20 cellular contexts compared by ENCODE assay signal in genomic region chr12:105569886-105570285, GRCh38.
"Had no signal": no experiment of that assay in that cellular context is flagged by ENCODE, and none has a peak within 500 bp of the region (broad histone marks: within the 10 kb centered on the region; RNA-seq: fewer than 3 reads in every experiment).

No MANE protein-coding gene starts in this region.

- H3K27ac ChIP-seq: colonic mucosa, dorsolateral prefrontal cortex, esophagus squamous epithelium, gastroesophageal sphincter, heart left ventricle, neutrophil, ovary, prostate gland, transverse colon, uterus had no signal

- H3K9me3 Mint-ChIP-seq: activated B cell treated with CpG ODN at 0.5 μM for 24 hours; activated naive CD4-positive, alpha-beta T cell treated with anti-CD3 and anti-CD28 coated beads for 36 hours; activated naive CD8-positive, alpha-beta T cell treated with anti-CD3 and anti-CD28 coated beads, Interleukin-2, amount 10 ng/mL, durations not matched to agents 7 days and 5 days; memory B cell had no signal

- H3K36me3 Mint-ChIP-seq: activated naive CD8-positive, alpha-beta T cell treated with anti-CD3 and anti-CD28 coated beads, Interleukin-2, amount 10 ng/mL, durations not matched to agents 7 days and 5 days; memory B cell had no signal

- ATAC-seq: activated CD4-positive, alpha-beta T cell treated with anti-CD3 and anti-CD28 coated beads for 36 hours; gastroesophageal sphincter had no signal

- H3K4me1 Mint-ChIP-seq: activated B cell treated with CpG ODN at 0.5 μM for 24 hours; activated CD4-positive, alpha-beta T cell treated with anti-CD3 and anti-CD28 coated beads for 36 hours; activated naive CD8-positive, alpha-beta T cell treated with anti-CD3 and anti-CD28 coated beads, Interleukin-2, amount 10 ng/mL, durations not matched to agents 7 days and 5 days; memory B cell had no signal

- H3K4me3 ChIP-seq: colonic mucosa, dorsolateral prefrontal cortex, esophagus squamous epithelium, gastroesophageal sphincter, heart left ventricle, ovary, prostate gland, transverse colon, uterus had no signal

- H3K4me1 ChIP-seq: colonic mucosa, esophagus squamous epithelium, gastroesophageal sphincter, prostate gland, transverse colon, uterus had no signal

- H3K4me3 Mint-ChIP-seq: activated B cell treated with CpG ODN at 0.5 μM for 24 hours; activated CD4-positive, alpha-beta T cell treated with anti-CD3 and anti-CD28 coated beads for 36 hours; activated naive CD4-positive, alpha-beta T cell treated with anti-CD3 and anti-CD28 coated beads for 36 hours; activated naive CD8-positive, alpha-beta T cell treated with anti-CD3 and anti-CD28 coated beads, Interleukin-2, amount 10 ng/mL, durations not matched to agents 7 days and 5 days; memory B cell; nephron had no signal

- H3K36me3 ChIP-seq: colonic mucosa, esophagus squamous epithelium, gastroesophageal sphincter, heart left ventricle, neutrophil, ovary, prostate gland, transverse colon, uterus had no signal

- H3K9me3 ChIP-seq: colonic mucosa, esophagus squamous epithelium, gastroesophageal sphincter, heart left ventricle, neutrophil, ovary, prostate gland, transverse colon, uterus had no signal

- H3K27ac Mint-ChIP-seq: activated B cell treated with CpG ODN at 0.5 μM for 24 hours; activated CD4-positive, alpha-beta T cell treated with anti-CD3 and anti-CD28 coated beads for 36 hours; activated naive CD4-positive, alpha-beta T cell treated with anti-CD3 and anti-CD28 coated beads for 36 hours; activated naive CD8-positive, alpha-beta T cell treated with anti-CD3 and anti-CD28 coated beads, Interleukin-2, amount 10 ng/mL, durations not matched to agents 7 days and 5 days; memory B cell; nephron had no signal

- DNase-seq: activated B cell treated with CpG ODN at 0.5 μM for 24 hours; activated CD4-positive, alpha-beta T cell treated with anti-CD3 and anti-CD28 coated beads for 36 hours; activated CD4-positive, alpha-beta T cell treated with anti-CD3 and anti-CD28 coated beads, Interleukin-2, amount 50 U/mL, for 4 hours; activated naive CD4-positive, alpha-beta T cell treated with anti-CD3 and anti-CD28 coated beads for 36 hours; activated naive CD8-positive, alpha-beta T cell treated with anti-CD3 and anti-CD28 coated beads, Interleukin-2, amount 10 ng/mL, durations not matched to agents 7 days and 5 days; activated T-cell treated with anti-CD3 and anti-CD28 coated beads, Interleukin-2, amount 50 U/mL, for 48 hours; amygdala; colonic mucosa; dorsolateral prefrontal cortex; esophagus squamous epithelium; heart left ventricle; ovary; stimulated activated CD4-positive, alpha-beta T cell treated with anti-CD3 and anti-CD28 coated beads, Interleukin-1b, Interleukin-23, amount 100 ng/mL, for 48 hours; transverse colon; uterus had no signal

- H3K27me3 ChIP-seq: colonic mucosa, dorsolateral prefrontal cortex, gastroesophageal sphincter, heart left ventricle, neutrophil, ovary, transverse colon, uterus had no signal
